ENCODE assay signal across 25 cellular contexts in the genomic region with DNA sequence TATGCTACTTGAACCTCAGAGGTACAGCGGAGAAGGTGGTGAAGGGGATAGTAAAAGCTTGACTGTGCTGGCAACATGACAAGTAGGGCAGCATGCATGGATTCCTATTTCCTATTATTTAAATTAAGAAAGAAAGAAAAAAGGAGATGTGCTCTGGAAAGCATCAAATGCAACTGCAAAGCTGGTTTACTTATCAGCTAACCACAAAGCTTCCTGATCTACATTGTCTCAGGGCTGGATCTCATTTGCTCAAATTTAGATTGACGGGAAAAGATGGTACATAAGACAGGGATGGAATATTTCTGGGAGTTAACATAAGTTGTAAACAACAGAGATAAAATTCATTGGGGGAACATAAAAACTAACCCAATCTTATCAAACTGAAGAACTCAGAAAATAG.
"Had no signal": no experiment of that assay in that cellular context is flagged by ENCODE, and none has a peak within 500 bp of the region (broad histone marks: within the 10 kb centered on the region; RNA-seq: fewer than 3 reads in every experiment).

No MANE protein-coding gene starts in this region.

- ATAC-seq: activated CD4-positive, alpha-beta T cell treated with anti-CD3 and anti-CD28 coated beads for 36 hours; activated T-helper 17 cell treated with anti-CD3 and anti-CD28 coated beads, Interleukin-2, amount 50 U/mL, for 72 hours; T-cell had no signal

- FAIRE-seq: TTC549 had no signal

- H3K27ac ChIP-seq: brain microvascular endothelial cell, cardiac muscle cell, KMS-11, Peyer's patch, SJSA1, WERI-Rb-1 had no signal

- H3K9me3 ChIP-seq: Peyer's patch, SJSA1 had no signal

- H3K9ac ChIP-seq: KMS-11 had no signal

- DNase-seq: activated CD4-positive, alpha-beta memory T cell treated with anti-CD3 and anti-CD28 coated beads, Interleukin-2, amount 10 ng/mL, durations not matched to agents 7 days and 5 days; activated CD4-positive, alpha-beta T cell treated with anti-CD3 and anti-CD28 coated beads for 36 hours; activated CD4-positive, alpha-beta T cell treated with anti-CD3 and anti-CD28 coated beads, Interleukin-2, amount 50 U/mL, for 1 hour; activated gamma-delta T cell; activated naive CD4-positive, alpha-beta T cell treated with anti-CD3 and anti-CD28 coated beads for 36 hours; activated T-cell treated with anti-CD3 and anti-CD28 coated beads for 4 hours; activated T-cell treated with anti-CD3 and anti-CD28 coated beads, Interleukin-2, amount 50 U/mL, for 48 hours; brain microvascular endothelial cell; NCI-H1092; NCI-H1417; NCI-H1694; NCI-H2029 treated with DMSO at 0.1 percent for 48 hours; NCI-H526 treated with DMSO at 0.1 percent for 48 hours; NCI-H82; Peyer's patch; SHP77; T-cell; T-helper 2 cell; T1000; WERI-Rb-1 had no signal

- H3K4me2 ChIP-seq: KMS-11 had no signal

- H3K4me1 ChIP-seq: Peyer's patch, SJSA1 had no signal

- H3K4me3 ChIP-seq: cardiac muscle cell, Peyer's patch, SJSA1 had no signal

- H3K27me3 ChIP-seq: brain microvascular endothelial cell, cardiac muscle cell, Peyer's patch, SJSA1 had no signal

- H3K36me3 ChIP-seq: brain microvascular endothelial cell, cardiac muscle cell, Peyer's patch, SJSA1, WERI-Rb-1 had no signal
